Comparison of ENCODE assay signal across 11 cellular contexts in the genomic region with DNA sequence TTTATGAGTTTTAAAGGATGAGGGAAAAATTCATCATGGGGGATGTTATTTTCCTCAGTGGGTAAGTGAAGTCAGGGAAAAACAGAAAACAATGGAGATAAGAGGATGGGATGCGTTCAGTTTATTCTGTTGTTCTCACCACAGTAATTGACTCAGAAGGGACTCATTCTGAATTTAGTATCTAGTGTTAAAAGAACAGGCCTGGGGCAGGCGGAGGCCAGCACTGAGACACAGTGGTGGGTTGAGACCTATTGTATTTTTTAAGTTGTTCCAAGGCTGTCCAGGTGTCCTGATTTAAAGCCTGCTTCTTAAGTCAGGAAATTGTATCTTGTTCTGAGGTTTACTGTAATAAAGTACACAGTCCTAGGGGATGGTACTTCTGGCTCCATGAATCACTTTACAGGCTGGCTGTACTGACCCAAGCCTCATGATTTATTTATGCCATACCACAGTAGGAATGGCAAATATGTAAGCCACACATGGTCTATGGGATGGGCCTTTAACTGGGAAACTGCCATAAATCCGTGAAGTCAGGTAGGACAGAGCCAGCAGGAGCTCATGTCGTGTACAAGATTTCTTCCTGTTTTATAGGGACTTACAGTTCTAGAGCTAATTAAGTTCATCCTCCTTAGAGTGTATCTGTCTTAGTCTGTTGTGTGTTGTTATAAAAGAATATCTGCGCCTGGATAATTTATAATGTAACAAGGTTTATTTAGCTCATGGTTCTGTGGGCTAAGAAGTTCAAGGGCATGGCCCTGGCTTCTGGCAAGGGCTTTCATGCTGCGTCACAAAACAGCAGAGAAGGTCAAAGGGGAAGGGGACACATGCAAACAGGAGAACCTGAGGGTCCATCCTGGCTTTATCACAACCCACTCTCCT.
DNase-seq lines count a peak whose midpoint lies in the region; ATAC-seq, FAIRE-seq and TF ChIP-seq lines count a peak whose summit lies in the region.
"Had no signal": no experiment of that assay in that cellular context is flagged by ENCODE, and none has a peak within 500 bp of the region (broad histone marks: within the 10 kb centered on the region; RNA-seq: fewer than 3 reads in every experiment).

No MANE protein-coding gene starts in this region.

- H3K4me3 ChIP-seq in small intestine (ENCODE audit: low read depth in 1 of 2, low read length in 2 of 2) = no peak overlapping the region
- H3K4me3 ChIP-seq: lung had no signal

- H3K4me3 Mint-ChIP-seq in activated CD4-positive, alpha-beta memory T cell treated with anti-CD3 and anti-CD28 coated beads, Interleukin-2, amount 10 ng/mL, durations not matched to agents 7 days and 5 days = no peak overlapping the region

- H3K27ac ChIP-seq in small intestine (ENCODE audit: low read depth in 1 of 2, low read length in 1 of 2) = no peak overlapping the region

- no peaks in the 10 kb centered on the region for H3K27me3 Mint-ChIP-seq in activated CD4-positive, alpha-beta memory T cell treated with anti-CD3 and anti-CD28 coated beads, Interleukin-2, amount 10 ng/mL, durations not matched to agents 7 days and 5 days

- FAIRE-seq in small intestine (lab: Jason Lieb, UNC) = no peak

- CTCF ChIA-PET in activated CD4-positive, alpha-beta memory T cell treated with anti-CD3 and anti-CD28 coated beads, Interleukin-2, amount 10 ng/mL, durations not matched to agents 7 days and 5 days (lab: Charles Lee) = no interaction called here

- H3K9me3 Mint-ChIP-seq in activated CD4-positive, alpha-beta memory T cell treated with anti-CD3 and anti-CD28 coated beads, Interleukin-2, amount 10 ng/mL, durations not matched to agents 7 days and 5 days = no peaks in the 10 kb centered on the region

- no peaks in the 10 kb centered on the region for H3K9me3 ChIP-seq in small intestine (ENCODE audit: control insufficient read depth, low read depth)

- H3K36me3 Mint-ChIP-seq in activated CD4-positive, alpha-beta memory T cell treated with anti-CD3 and anti-CD28 coated beads, Interleukin-2, amount 10 ng/mL, durations not matched to agents 7 days and 5 days (ENCODE audit: low read depth) = no peaks in the 10 kb centered on the region

- no peaks in the 10 kb centered on the region for H3K36me3 ChIP-seq in small intestine (ENCODE audit: control insufficient read depth in 2 of 2, insufficient read depth in 2 of 2, low read length in 2 of 2)

- TF ChIP-seq CTCF in AG09319 (IDR thresholded peaks at IDR 0.05; ENCODE audit: low read depth, low read length) = no peak

- no peak overlapping the region for H3K27ac Mint-ChIP-seq in activated CD4-positive, alpha-beta memory T cell treated with anti-CD3 and anti-CD28 coated beads, Interleukin-2, amount 10 ng/mL, durations not matched to agents 7 days and 5 days

- no peaks in the 10 kb centered on the region for H3K4me1 ChIP-seq in small intestine (ENCODE audit: control insufficient read depth in 2 of 2, insufficient read depth in 1 of 2, low read depth in 1 of 2, low read length in 1 of 2)

- POLR2A ChIA-PET in activated CD4-positive, alpha-beta memory T cell treated with anti-CD3 and anti-CD28 coated beads, Interleukin-2, amount 10 ng/mL, durations not matched to agents 7 days and 5 days (lab: Charles Lee) = interaction anchor here (0.6 kb wide), 1 partner anchor 181 kb away, joined by 3 read pairs; no protein-coding TSS in a partner anchor

- DNase-seq in AG09319 (ENCODE audit: extremely low read depth, low read depth) = peak; percentile 20
- peak; percentile 95 for DNase-seq in NCI-H226
- peak; percentile 92 for DNase-seq in myocyte (ENCODE audit: low read depth)
- DNase-seq in activated CD4-positive, alpha-beta memory T cell treated with anti-CD3 and anti-CD28 coated beads, Interleukin-2, amount 10 ng/mL, durations not matched to agents 7 days and 5 days = no peak
- DNase-seq in activated CD8-positive, alpha-beta memory T cell treated with anti-CD3 and anti-CD28 coated beads, Interleukin-2, amount 50 U/mL, for 48 hours = no peak
- no peak for DNase-seq in AML-193 (lab: John Stamatoyannopoulos, UW)
- no peak for DNase-seq in small intestine
- DNase-seq: cortex of kidney, MM.1S had no signal

- 81 to 88% (median 83%) methylated on average over 6 of the region's 6 CpGs for WGBS in small intestine, 3 donors

- peak; percentile 35 for ATAC-seq in esophagus mucosa

- no peaks in the 10 kb centered on the region for H3K4me1 Mint-ChIP-seq in activated CD4-positive, alpha-beta memory T cell treated with anti-CD3 and anti-CD28 coated beads, Interleukin-2, amount 10 ng/mL, durations not matched to agents 7 days and 5 days

- no peaks in the 10 kb centered on the region for H3K27me3 ChIP-seq in small intestine (ENCODE audit: control insufficient read depth in 2 of 2, insufficient read depth in 2 of 2, low read length in 2 of 2)

Comparison
In these comparisons a context has a peak if more than half of its experiments do, and no peak if none do; other contexts are left out.
1. DNase-seq: peak in AG09319 (single experiment), NCI-H226 (single experiment) and myocyte (single experiment); none in activated CD4-positive, alpha-beta memory T cell treated with anti-CD3 and anti-CD28 coated beads, Interleukin-2, amount 10 ng/mL, durations not matched to agents 7 days and 5 days (single experiment), activated CD8-positive, alpha-beta memory T cell treated with anti-CD3 and anti-CD28 coated beads, Interleukin-2, amount 50 U/mL, for 48 hours (single experiment), AML-193 (0 of 2) and small intestine (single experiment).